In genomic region chr18:55735969-55736368, GRCh38 we compare ENCODE assay signal across 22 cellular contexts.
"Had no signal": no experiment of that assay in that cellular context is flagged by ENCODE, and none has a peak within 500 bp of the region (broad histone marks: within the 10 kb centered on the region; RNA-seq: fewer than 3 reads in every experiment).

No MANE protein-coding gene starts in this region.

- H3K9me3 ChIP-seq: SJCRH30 had no signal

- DNase-seq: Kasumi-1, MV-4-11, NCI-H1048, NCI-H1105, NCI-H1417 treated with DMSO at 0.1 percent for 48 hours, NCI-H187, NCI-H2029, NCI-H2081 treated with DMSO at 0.1 percent for 48 hours, NCI-H2227 treated with DMSO at 0.1 percent for 48 hours, NCI-H446, NCI-H510A, NCI-H524 treated with DMSO at 0.1 percent for 48 hours, NCI-H69, NCI-H774, PC-3, SHP77, SJCRH30 had no signal

- H3K4me3 ChIP-seq: K562, SJCRH30, SK-N-MC had no signal

- H3K4me1 ChIP-seq: SJCRH30 had no signal

- H3K9ac ChIP-seq: KMS-11 had no signal

- H3K36me3 ChIP-seq: SJCRH30 had no signal

- H3K27ac ChIP-seq: HL-60, KMS-11, RWPE1, SJCRH30, SK-N-MC had no signal

- H3K27me3 ChIP-seq: SJCRH30 had no signal

- H3K4me2 ChIP-seq: KMS-11 had no signal
